Comparison of ENCODE assay signal across 29 cellular contexts in the genomic region with DNA sequence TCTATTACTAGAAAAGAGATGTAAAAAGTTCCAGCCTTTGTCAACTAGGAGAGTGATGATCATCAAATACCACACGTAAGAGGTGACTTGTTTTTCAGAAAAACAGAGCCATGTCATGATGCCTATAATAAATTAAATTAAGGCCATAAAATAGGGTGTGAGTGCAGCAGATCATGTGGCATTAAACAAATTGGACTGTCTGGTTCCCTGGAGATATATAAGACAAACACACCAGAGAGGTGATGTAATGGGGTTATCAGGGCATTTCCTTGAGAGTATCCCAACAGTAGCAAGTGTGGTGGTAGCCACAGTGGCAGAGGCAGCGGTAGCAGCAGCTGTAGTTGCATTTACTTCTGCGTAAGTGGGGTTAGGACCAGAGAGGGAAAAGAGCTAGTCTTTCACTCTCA. TPM values are rescaled to one million over a fixed set of nuclear protein-coding genes. Genes with fewer than 3 reads are reported as not detected.
A peak's percentile ranks its signal among the peaks of the same experiment; 100 is the strongest.
DNase-seq lines count a peak whose midpoint lies in the region; ATAC-seq, FAIRE-seq and TF ChIP-seq lines count a peak whose summit lies in the region.
"Had no signal": no experiment of that assay in that cellular context is flagged by ENCODE, and none has a peak within 500 bp of the region (broad histone marks: within the 10 kb centered on the region; RNA-seq: fewer than 3 reads in every experiment).

No MANE protein-coding gene starts in this region.

- H3K27ac ChIP-seq in duodenal mucosa (ENCODE audit: low read depth, low read length) (no peak overlapping the region), pancreas (no peak overlapping the region)
- H3K27ac ChIP-seq: parathyroid adenoma, right atrium auricular region, spleen, tibial nerve had no signal

- peak; percentile 79 for DNase-seq in DMS153 (lab: John Stamatoyannopoulos, UW)
- peak; percentile 23 to 51 for DNase-seq in NCI-H526 (lab: John Stamatoyannopoulos, UW)
- DNase-seq in pancreas = no peak
- DNase-seq in GM19238 (ENCODE audit: insufficient read length, low spot score) = no peak
- no peak for DNase-seq in left cardiac atrium
- DNase-seq: activated CD4-positive, alpha-beta T cell treated with anti-CD3 and anti-CD28 coated beads, Interleukin-2, amount 10 ng/mL, durations not matched to agents 7 days and 5 days; activated gamma-delta T cell treated with Interleukin-2 at 50 U/mL for 16 hours; activated T-cell treated with anti-CD3 and anti-CD28 coated beads, Interleukin-2, amount 50 U/mL, for 4 hours; C1 segment of cervical spinal cord; Calu3; dorsolateral prefrontal cortex; hypothalamus; immature natural killer cell; NCI-H1694 treated with DMSO at 0.1 percent for 48 hours; spleen had no signal

- intact Hi-C loops in pancreas (cut with DNase I) (no loop called here), left cardiac atrium (cut with DNase I) (no loop called here)

- H3K9ac ChIP-seq in duodenal mucosa (ENCODE audit: low read depth in 1 of 2, low read length in 2 of 2) = peak overlapping the region; percentile 13 to 23
- H3K9ac ChIP-seq: parathyroid adenoma had no signal

- TF ChIP-seq CTCF in pancreas (IDR thresholded peaks at IDR 0.05) = no peak

- no peaks in the 10 kb centered on the region for H3K36me3 ChIP-seq in duodenal mucosa (ENCODE audit: control insufficient read depth in 1 of 2, insufficient read depth in 2 of 2, low read length in 2 of 2)
- H3K36me3 ChIP-seq in pancreas = no peaks in the 10 kb centered on the region
- H3K36me3 ChIP-seq: right atrium auricular region, spleen, tibial nerve had no signal

- H3K9me3 ChIP-seq in duodenal mucosa (ENCODE audit: control insufficient read depth in 1 of 2, low read length in 2 of 2) (no peaks in the 10 kb centered on the region), pancreas (no peaks in the 10 kb centered on the region)
- H3K9me3 ChIP-seq: right atrium auricular region, spleen, tibial nerve had no signal

- H3K27me3 ChIP-seq in duodenal mucosa (ENCODE audit: control insufficient read depth in 1 of 2, insufficient read depth in 2 of 2, low read length in 2 of 2) (no peaks in the 10 kb centered on the region), pancreas (no peaks in the 10 kb centered on the region)
- H3K27me3 ChIP-seq: right atrium auricular region, spleen, tibial nerve had no signal

- FAIRE-seq in pancreas (lab: Jason Lieb, UNC) = no peak
- FAIRE-seq: endothelial cell of umbilical vein, HepG2 had no signal

- H3K4me3 ChIP-seq in duodenal mucosa (ENCODE audit: low read depth in 1 of 2, low read length in 2 of 2) (no peak overlapping the region), pancreas (no peak overlapping the region)
- H3K4me3 ChIP-seq: dorsolateral prefrontal cortex, right atrium auricular region, spleen, tibial nerve had no signal

- ATAC-seq in pancreas = peak in 3 of 4 donors; percentile 70 to 77 (median 73)
- no peak for ATAC-seq in left cardiac atrium
- no peak for ATAC-seq in HG02970 (IDR thresholded peaks at IDR 0.05; ENCODE audit: low FRiP score, unreplicated experiment)
- ATAC-seq: activated T-cell treated with anti-CD3 and anti-CD28 coated beads, Interleukin-2, amount 50 U/mL, for 4 hours; HCT116; HepG2; WTC11 had no signal

- H3K4me1 ChIP-seq in duodenal mucosa (ENCODE audit: control insufficient read depth in 1 of 2, insufficient read depth in 2 of 2, low read length in 2 of 2) (peaks cover 62 to 63% of the 10 kb centered on the region in 2 donors), pancreas (no peaks in the 10 kb centered on the region)
- H3K4me1 ChIP-seq: parathyroid adenoma, right atrium auricular region, tibial nerve had no signal

- 81 to 86% methylated on average over 3 of the region's 3 CpGs for WGBS in pancreas, 2 donors

RNA-seq across cellular contexts. Expression of gene GALNT6, which starts 14.6 kb away (rescaled TPM):
- total RNA-seq in pancreas = 10 to 100 TPM in 3 of 6 donors, 1 to 10 TPM in 3; 8.9 to 16.6 (median 10.6) TPM
- 1 to 10 TPM; 2.7 to 5.4 TPM for polyA plus RNA-seq in pancreas
- total RNA-seq in left cardiac atrium = 1 to 10 TPM; 3.6 to 4.4 TPM
- total RNA-seq: LHCN-M2 had no signal
- polyA plus RNA-seq: neural cell had no signal

RNA-seq across cellular contexts. Expression of gene SLC4A8, which starts 18.8 kb away (rescaled TPM):
- 1 to 10 TPM; 1.0 to 3.1 (median 2.7) TPM for total RNA-seq in pancreas
- 1 to 10 TPM; 1.4 to 5.5 TPM for polyA plus RNA-seq in pancreas
- total RNA-seq in left cardiac atrium = under 1 TPM; 0.29 to 0.71 TPM

RNA-seq across cellular contexts. Expression of gene CELA1, which starts 59.3 kb away (rescaled TPM):
- total RNA-seq in pancreas (not detected), left cardiac atrium (not detected)
- not detected for polyA plus RNA-seq in pancreas
- total RNA-seq: activated CD4-positive, alpha-beta T cell treated with anti-CD3 and anti-CD28 coated beads, Interleukin-2, amount 10 ng/mL, durations not matched to agents 7 days and 5 days; activated T-cell treated with anti-CD3 and anti-CD28 coated beads, Interleukin-2, amount 50 U/mL, for 4 hours; Calu3; endothelial cell of umbilical vein; HepG2; LHCN-M2; lower leg skin; mononuclear cell; right atrium auricular region; spleen; tibial nerve; WTC11 had no signal
- polyA plus RNA-seq: adipose tissue, endothelial cell of umbilical vein, HepG2, neural cell had no signal

Comparison
In these comparisons a context has a peak if more than half of its experiments do, and no peak if none do; other contexts are left out.
1. DNase-seq: peak in DMS153 (single experiment) and NCI-H526 (2 of 2); none in pancreas (0 of 6), GM19238 (single experiment) and left cardiac atrium (single experiment).
2. ATAC-seq: peak in pancreas (3 of 4); none in left cardiac atrium (0 of 2) and HG02970 (single experiment).